14 cellular contexts compared by ENCODE assay signal in genomic region chr21:46401186-46401910, GRCh38. TPM values are rescaled to one million over a fixed set of nuclear protein-coding genes. Genes with fewer than 3 reads are reported as not detected.
DNase-seq lines count a peak whose midpoint lies in the region; ATAC-seq and TF ChIP-seq lines count a peak whose summit lies in the region.
"Had no signal": no experiment of that assay in that cellular context is flagged by ENCODE, and none has a peak within 500 bp of the region (broad histone marks: within the 10 kb centered on the region; RNA-seq: fewer than 3 reads in every experiment).

No MANE protein-coding gene starts in this region.

- no peak for TF ChIP-seq POLR2A in gastrocnemius medialis (IDR thresholded peaks at IDR 0.05)

- H3K4me3 ChIP-seq in right atrium auricular region (no peak overlapping the region), H7 (ENCODE audit: insufficient read depth, low read depth, low read length) (no peak overlapping the region), lower lobe of right lung (no peak overlapping the region), gastrocnemius medialis (no peak overlapping the region)
- H3K4me3 ChIP-seq: BLaER1, HAP-1 had no signal

- H3K27ac ChIP-seq in right atrium auricular region (no peak overlapping the region), lower lobe of right lung (no peak overlapping the region), gastrocnemius medialis (peak overlapping the region; percentile 94 to 98 (median 95))
- H3K27ac ChIP-seq: BLaER1 had no signal

- intact Hi-C loops in Right ventricle myocardium superior (cut with DNase I) (no loop called here), lower lobe of right lung (cut with DNase I) (no loop called here), gastrocnemius medialis (cut with DNase I; ENCODE audit: low total_unique reads) (no loop called here)

- H3K27me3 ChIP-seq in right atrium auricular region (no peaks in the 10 kb centered on the region), H7 (ENCODE audit: control insufficient read depth, insufficient read depth, low read length) (no peaks in the 10 kb centered on the region), lower lobe of right lung (ENCODE audit: low read depth) (no peaks in the 10 kb centered on the region), gastrocnemius medialis (no peaks in the 10 kb centered on the region)
- H3K27me3 ChIP-seq: BLaER1 had no signal

- H3K36me3 ChIP-seq in right atrium auricular region (peaks cover 67% of the 10 kb centered on the region), H7 (replicated peaks; ENCODE audit: control insufficient read depth, insufficient read depth, low read length) (peaks cover 11% of the 10 kb centered on the region), lower lobe of right lung (peaks cover 82% of the 10 kb centered on the region), gastrocnemius medialis (peaks cover 5 to 89% of the 10 kb centered on the region in 2 donors)

- TF ChIP-seq CTCF in right atrium auricular region (IDR thresholded peaks at IDR 0.05) (no peak), lower lobe of right lung (IDR thresholded peaks at IDR 0.05) (no peak), gastrocnemius medialis (IDR thresholded peaks at IDR 0.05 in 4 of 5, conservative IDR thresholded peaks at IDR 0.05 in 1 of 5) (no peak)

- DNase-seq in Right ventricle myocardium superior (peak; percentile 23), right atrium auricular region (ENCODE audit: low spot score) (no peak), H7 (peak; percentile 29), lower lobe of right lung (peak; percentile 15), gastrocnemius medialis (no peak), germinal center (ENCODE audit: low spot score) (no peak)
- DNase-seq: 8988T; CD4-positive, alpha-beta memory T cell; DMS153; DMS79; GDM1 had no signal

- ATAC-seq in Right ventricle myocardium superior (ENCODE audit: poor library complexity) (no peak), lower lobe of right lung (no peak), gastrocnemius medialis (no peak), HG03439 (IDR thresholded peaks at IDR 0.05; ENCODE audit: unreplicated experiment) (no peak)

- H3K9me3 ChIP-seq in right atrium auricular region (no peaks in the 10 kb centered on the region), lower lobe of right lung (no peaks in the 10 kb centered on the region), gastrocnemius medialis (no peaks in the 10 kb centered on the region)
- H3K9me3 ChIP-seq: BLaER1, HAP-1 had no signal

- H3K4me1 ChIP-seq in right atrium auricular region (no peaks in the 10 kb centered on the region), lower lobe of right lung (no peaks in the 10 kb centered on the region), gastrocnemius medialis (peaks cover 0 to 4% of the 10 kb centered on the region in 2 donors)
- H3K4me1 ChIP-seq: BLaER1, HAP-1 had no signal

- in situ Hi-C loops in gastrocnemius medialis (cut with MboI; ENCODE audit: low sequenced_read_pairs in 4 of 4) = no loop called here

RNA-seq across cellular contexts. Expression of gene DIP2A, which starts 57.3 kb away (rescaled TPM):
- total RNA-seq in Right ventricle myocardium superior (21.6 TPM), right atrium auricular region (10 to 100 TPM; 18.1 to 25.9 TPM), lower lobe of right lung (41.0 TPM), gastrocnemius medialis (10 to 100 TPM in 2 of 4 donors, 1 to 10 TPM in 2; 6.3 to 15.5 (median 11.8) TPM)
- total RNA-seq in H7 (2014; rRNA removed; shearing (Covaris generic)) = 19.4 and 30.2 TPM in 2 replicates

Comparison
In these comparisons a context has a peak if more than half of its experiments do, and no peak if none do; other contexts are left out.
1. DNase-seq: peak in Right ventricle myocardium superior (single experiment), H7 (single experiment) and lower lobe of right lung (single experiment); none in right atrium auricular region (single experiment), gastrocnemius medialis (0 of 2) and germinal center (single experiment).
2. H3K27ac ChIP-seq: peak in gastrocnemius medialis (4 of 4); none in right atrium auricular region (0 of 2) and lower lobe of right lung (single experiment).